ENCODE assay signal across 26 cellular contexts in the genomic region with DNA sequence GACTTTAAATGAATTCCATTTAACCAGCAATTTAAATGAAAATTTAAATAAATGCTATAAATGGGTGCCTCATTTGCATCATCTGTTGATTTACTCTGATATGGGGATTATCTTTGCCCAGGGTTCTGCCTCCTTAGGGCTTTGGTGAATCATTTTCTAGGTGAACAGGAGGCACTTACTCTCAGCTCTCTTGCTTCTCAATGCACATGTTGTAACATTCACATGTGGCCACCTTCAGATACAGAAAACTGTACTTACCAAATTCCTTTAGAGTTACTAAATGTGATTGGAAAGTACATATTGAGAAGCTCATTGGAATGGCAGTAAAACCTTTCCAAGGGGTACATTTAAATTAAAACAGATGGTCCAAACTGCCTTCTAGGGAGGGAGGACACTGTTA. TPM values are rescaled to one million over a fixed set of nuclear protein-coding genes. Genes with fewer than 3 reads are reported as not detected.
"Had no signal": no experiment of that assay in that cellular context is flagged by ENCODE, and none has a peak within 500 bp of the region (broad histone marks: within the 10 kb centered on the region; RNA-seq: fewer than 3 reads in every experiment).

No MANE protein-coding gene starts in this region.

- H3K4me3 ChIP-seq: esophagus muscularis mucosa, heart left ventricle, lower lobe of right lung, thyroid gland had no signal

- H3K4me3 Mint-ChIP-seq: activated CD4-positive, alpha-beta memory T cell treated with anti-CD3 and anti-CD28 coated beads, Interleukin-2, amount 10 ng/mL, durations not matched to agents 7 days and 5 days; activated CD4-positive, alpha-beta T cell treated with anti-CD3 and anti-CD28 coated beads, Interleukin-2, amount 10 ng/mL, durations not matched to agents 24 days and 14 days; activated naive CD4-positive, alpha-beta T cell treated with anti-CD3 and anti-CD28 coated beads for 36 hours; activated naive CD8-positive, alpha-beta T cell treated with anti-CD3 and anti-CD28 coated beads, Interleukin-2, amount 10 ng/mL, durations not matched to agents 7 days and 5 days; activated T-cell treated with anti-CD3 and anti-CD28 coated beads, Interleukin-2, amount 50 U/mL, for 72 hours; brain; naive thymus-derived CD4-positive, alpha-beta T cell; neural crest cell; stimulated activated naive CD8-positive, alpha-beta T cell treated with anti-CD3 and anti-CD28 coated beads, Interleukin-15, Interleukin-2, amounts not matched to agents 100 ng/mL and 50 ng/mL, for 24 hours had no signal

- ATAC-seq: activated CD4-positive, CD25-positive, alpha-beta regulatory T cell treated with anti-CD3 and anti-CD28 coated beads, Interleukin-2, amount 50 U/mL, for 24 hours; activated T-cell treated with anti-CD3 and anti-CD28 coated beads, Interleukin-2, amount 50 U/mL, for 72 hours; heart left ventricle; left lobe of liver; lower lobe of right lung; naive thymus-derived CD4-positive, alpha-beta T cell had no signal

- H3K4me1 Mint-ChIP-seq: activated CD4-positive, alpha-beta memory T cell treated with anti-CD3 and anti-CD28 coated beads, Interleukin-2, amount 10 ng/mL, durations not matched to agents 7 days and 5 days; activated CD4-positive, alpha-beta T cell treated with anti-CD3 and anti-CD28 coated beads, Interleukin-2, amount 10 ng/mL, durations not matched to agents 24 days and 14 days; activated naive CD8-positive, alpha-beta T cell treated with anti-CD3 and anti-CD28 coated beads, Interleukin-2, amount 10 ng/mL, durations not matched to agents 7 days and 5 days; brain; naive thymus-derived CD4-positive, alpha-beta T cell; neural crest cell had no signal

- H3K27me3 Mint-ChIP-seq: stimulated activated naive CD8-positive, alpha-beta T cell treated with anti-CD3 and anti-CD28 coated beads, Interleukin-15, Interleukin-2, amounts not matched to agents 100 ng/mL and 50 ng/mL, for 24 hours had no signal

- H3K9me3 Mint-ChIP-seq: activated CD4-positive, alpha-beta memory T cell treated with anti-CD3 and anti-CD28 coated beads, Interleukin-2, amount 10 ng/mL, durations not matched to agents 7 days and 5 days; activated CD4-positive, alpha-beta T cell treated with anti-CD3 and anti-CD28 coated beads, Interleukin-2, amount 10 ng/mL, durations not matched to agents 24 days and 14 days; activated naive CD4-positive, alpha-beta T cell treated with anti-CD3 and anti-CD28 coated beads for 36 hours; activated naive CD8-positive, alpha-beta T cell treated with anti-CD3 and anti-CD28 coated beads, Interleukin-2, amount 10 ng/mL, durations not matched to agents 7 days and 5 days; activated T-cell treated with anti-CD3 and anti-CD28 coated beads, Interleukin-2, amount 50 U/mL, for 72 hours; brain; neural crest cell; stimulated activated naive CD8-positive, alpha-beta T cell treated with anti-CD3 and anti-CD28 coated beads, Interleukin-15, Interleukin-2, amounts not matched to agents 100 ng/mL and 50 ng/mL, for 24 hours had no signal

- H3K4me1 ChIP-seq: heart left ventricle, thyroid gland had no signal

- H3K27me3 ChIP-seq: esophagus muscularis mucosa, heart left ventricle, thyroid gland had no signal

- H3K27ac Mint-ChIP-seq: activated CD4-positive, alpha-beta memory T cell treated with anti-CD3 and anti-CD28 coated beads, Interleukin-2, amount 10 ng/mL, durations not matched to agents 7 days and 5 days; activated CD4-positive, alpha-beta T cell treated with anti-CD3 and anti-CD28 coated beads, Interleukin-2, amount 10 ng/mL, durations not matched to agents 24 days and 14 days; activated naive CD4-positive, alpha-beta T cell treated with anti-CD3 and anti-CD28 coated beads for 36 hours; activated naive CD8-positive, alpha-beta T cell treated with anti-CD3 and anti-CD28 coated beads, Interleukin-2, amount 10 ng/mL, durations not matched to agents 7 days and 5 days; activated T-cell treated with anti-CD3 and anti-CD28 coated beads, Interleukin-2, amount 50 U/mL, for 72 hours; brain; naive thymus-derived CD4-positive, alpha-beta T cell; stimulated activated naive CD8-positive, alpha-beta T cell treated with anti-CD3 and anti-CD28 coated beads, Interleukin-15, Interleukin-2, amounts not matched to agents 100 ng/mL and 50 ng/mL, for 24 hours had no signal

- H3K36me3 Mint-ChIP-seq: activated naive CD8-positive, alpha-beta T cell treated with anti-CD3 and anti-CD28 coated beads, Interleukin-2, amount 10 ng/mL, durations not matched to agents 7 days and 5 days; brain; naive thymus-derived CD4-positive, alpha-beta T cell had no signal

- H3K9me3 ChIP-seq: esophagus muscularis mucosa, heart left ventricle, lower lobe of right lung, thyroid gland had no signal

- DNase-seq: activated CD4-positive, alpha-beta memory T cell treated with anti-CD3 and anti-CD28 coated beads, Interleukin-2, amount 10 ng/mL, durations not matched to agents 7 days and 5 days; activated CD4-positive, alpha-beta T cell treated with anti-CD3 and anti-CD28 coated beads, Interleukin-2, amount 10 ng/mL, durations not matched to agents 24 days and 14 days; activated effector memory CD4-positive, alpha-beta T cell treated with Interleukin-2 at 50 U/mL for 16 hours; activated naive CD4-positive, alpha-beta T cell treated with anti-CD3 and anti-CD28 coated beads for 36 hours; activated naive CD8-positive, alpha-beta T cell treated with anti-CD3 and anti-CD28 coated beads, Interleukin-2, amount 10 ng/mL, durations not matched to agents 7 days and 5 days; activated T-cell treated with anti-CD3 and anti-CD28 coated beads, Interleukin-2, amount 50 U/mL, for 72 hours; caudate nucleus; effector memory CD4-positive, alpha-beta T cell; heart left ventricle; kidney; lower lobe of right lung; naive thymus-derived CD4-positive, alpha-beta T cell; stimulated activated CD4-positive, alpha-beta T cell treated with anti-CD3 and anti-CD28 coated beads, Interleukin-12 subunit alpha, Interleukin-12 subunit beta, amount 100 ng/mL, for 4 hours; stimulated activated CD4-positive, alpha-beta T cell treated with anti-CD3 and anti-CD28 coated beads, Interleukin-4, amount 100 ng/mL, for 4 hours; substantia nigra; T-helper 2 cell; thyroid gland had no signal

- H3K36me3 ChIP-seq: esophagus muscularis mucosa, heart left ventricle, lower lobe of right lung, thyroid gland had no signal

- H3K27ac ChIP-seq: esophagus muscularis mucosa, heart left ventricle, lower lobe of right lung, thyroid gland, VCaP had no signal

RNA-seq across cellular contexts. Expression of gene GADL1, which starts 20.8 kb away (rescaled TPM):
- total RNA-seq: activated CD4-positive, alpha-beta memory T cell treated with anti-CD3 and anti-CD28 coated beads, Interleukin-2, amount 10 ng/mL, durations not matched to agents 7 days and 5 days; activated CD4-positive, alpha-beta T cell treated with anti-CD3 and anti-CD28 coated beads, Interleukin-2, amount 10 ng/mL, durations not matched to agents 24 days and 14 days; activated naive CD4-positive, alpha-beta T cell treated with anti-CD3 and anti-CD28 coated beads for 36 hours; activated naive CD8-positive, alpha-beta T cell treated with anti-CD3 and anti-CD28 coated beads, Interleukin-2, amount 10 ng/mL, durations not matched to agents 7 days and 5 days; activated T-cell treated with anti-CD3 and anti-CD28 coated beads, Interleukin-2, amount 50 U/mL, for 72 hours; left lobe of liver; lower lobe of right lung; mesenteric fat pad; naive thymus-derived CD4-positive, alpha-beta T cell; thyroid gland had no signal
- polyA plus RNA-seq: naive thymus-derived CD4-positive, alpha-beta T cell; urinary bladder had no signal
